Comparison of ENCODE assay signal across 21 cellular contexts in genomic region chr19:8233370-8233769, GRCh38.
"Had no signal": no experiment of that assay in that cellular context is flagged by ENCODE, and none has a peak within 500 bp of the region (broad histone marks: within the 10 kb centered on the region; RNA-seq: fewer than 3 reads in every experiment).

No MANE protein-coding gene starts in this region.

- DNase-seq: activated B cell treated with CpG ODN at 0.5 μM for 24 hours; activated CD4-positive, alpha-beta T cell treated with anti-CD3 and anti-CD28 coated beads for 36 hours; activated CD4-positive, alpha-beta T cell treated with anti-CD3 and anti-CD28 coated beads, Interleukin-2, amount 50 U/mL, for 4 hours; activated CD8-positive, alpha-beta memory T cell treated with anti-CD3 and anti-CD28 coated beads for 24 hours; activated CD8-positive, alpha-beta memory T cell treated with anti-CD3 and anti-CD28 coated beads, Interleukin-2, amount 50 U/mL, for 4 hours; activated naive CD4-positive, alpha-beta T cell; activated T-cell treated with anti-CD3 and anti-CD28 coated beads, Interleukin-2, amount 50 U/mL, for 4 hours; adrenal gland; heart left ventricle; left lung; naive thymus-derived CD8-positive, alpha-beta T cell; ovary; spleen; stimulated activated CD4-positive, alpha-beta T cell treated with anti-CD3 and anti-CD28 coated beads, Interleukin-4, amount 100 ng/mL, for 24 hours; stimulated activated naive CD8-positive, alpha-beta T cell treated with anti-CD3 and anti-CD28 coated beads, Interleukin-15, Interleukin-2, amounts not matched to agents 100 U/mL and 50 U/mL, for 24 hours; substantia nigra; T-helper 17 cell had no signal

- H3K4me1 ChIP-seq: adrenal gland, left lung, prostate gland, spleen had no signal

- H3K4me3 ChIP-seq: adrenal gland, heart left ventricle, left lung, ovary, prostate gland, right atrium auricular region, spleen, tibial nerve had no signal

- H3K36me3 ChIP-seq: adrenal gland, left lung, ovary, prostate gland, right atrium auricular region had no signal

- H3K9me3 ChIP-seq: prostate gland had no signal

- H3K27me3 ChIP-seq: adrenal gland, heart left ventricle, left lung, ovary, right atrium auricular region, spleen, tibial nerve had no signal

- H3K27ac ChIP-seq: adrenal gland, epithelial cell of prostate, heart left ventricle, left lung, ovary, prostate gland, right atrium auricular region, spleen, tibial nerve had no signal
